ENCODE assay signal across 10 cellular contexts in genomic region chr4:6687947-6688878, GRCh38. TPM values are rescaled to one million over a fixed set of nuclear protein-coding genes. Genes with fewer than 3 reads are reported as not detected.
A peak's percentile ranks its signal among the peaks of the same experiment; 100 is the strongest.
DNase-seq lines count a peak whose midpoint lies in the region; ATAC-seq and TF ChIP-seq lines count a peak whose summit lies in the region.
"Had no signal": no experiment of that assay in that cellular context is flagged by ENCODE, and none has a peak within 500 bp of the region (broad histone marks: within the 10 kb centered on the region; RNA-seq: fewer than 3 reads in every experiment).

No MANE protein-coding gene starts in this region.

- intact Hi-C loops in CD4-positive, alpha-beta T cell (cut with DNase I, micrococcal nuclease), result loop anchor here in 1 of 2 experiments (2.0 kb wide), 1 partner anchor 13 kb away; a partner anchor contains a TSS

- H3K9me3 Mint-ChIP-seq in CD4-positive, alpha-beta T cell, result no peaks in the 10 kb centered on the region
- H3K9me3 Mint-ChIP-seq in activated naive CD8-positive, alpha-beta T cell treated with anti-CD3 and anti-CD28 coated beads for 36 hours, result no peaks in the 10 kb centered on the region
- H3K9me3 Mint-ChIP-seq: naive B cell had no signal

- no peaks in the 10 kb centered on the region for H3K27me3 ChIP-seq in CD4-positive, alpha-beta T cell (ENCODE audit: control insufficient read depth, insufficient read depth, low read length)
- H3K27me3 ChIP-seq in HUES6 (ENCODE audit: control insufficient read depth, insufficient read depth, low read length) (no peaks in the 10 kb centered on the region), mucosa of rectum (ENCODE audit: control insufficient read depth in 2 of 2, insufficient read depth in 2 of 2, low read length in 2 of 2) (no peaks in the 10 kb centered on the region)

- no peaks in the 10 kb centered on the region for H3K27me3 Mint-ChIP-seq in CD4-positive, alpha-beta T cell
- H3K27me3 Mint-ChIP-seq in activated naive CD8-positive, alpha-beta T cell treated with anti-CD3 and anti-CD28 coated beads for 36 hours, result no peaks in the 10 kb centered on the region

- peaks cover 63% of the 10 kb centered on the region for H3K4me1 Mint-ChIP-seq in CD4-positive, alpha-beta T cell (ENCODE audit: low read depth)
- H3K4me1 Mint-ChIP-seq in activated naive CD8-positive, alpha-beta T cell treated with anti-CD3 and anti-CD28 coated beads for 36 hours, result peaks cover 55% of the 10 kb centered on the region

- no peak overlapping the region for H3K4me3 ChIP-seq in HUES6 (ENCODE audit: low read depth, low read length)
- peak overlapping the region in 1 of 2 donors; percentile 37 for H3K4me3 ChIP-seq in mucosa of rectum (ENCODE audit: low read length in 2 of 2)
- H3K4me3 ChIP-seq: SK-N-MC had no signal

- no peaks in the 10 kb centered on the region for H3K9me3 ChIP-seq in CD4-positive, alpha-beta T cell (ENCODE audit: control insufficient read depth, low read length)
- H3K9me3 ChIP-seq in HUES6 (ENCODE audit: control insufficient read depth, insufficient read depth, low read depth, low read length), result peaks cover 12% of the 10 kb centered on the region
- no peaks in the 10 kb centered on the region for H3K9me3 ChIP-seq in mucosa of rectum (ENCODE audit: control insufficient read depth in 2 of 2, low read length in 2 of 2)

- H3K9ac ChIP-seq in HUES6 (ENCODE audit: low read length) (peak overlapping the region; percentile 87), mucosa of rectum (ENCODE audit: low read depth in 1 of 2, low read length in 2 of 2) (peak overlapping the region in 1 of 2 donors; percentile 52)

- H3K36me3 ChIP-seq in HUES6 (ENCODE audit: control insufficient read depth, insufficient read depth, low read length) (no peaks in the 10 kb centered on the region), mucosa of rectum (ENCODE audit: control insufficient read depth in 2 of 2, insufficient read depth in 2 of 2, low read length in 2 of 2) (no peaks in the 10 kb centered on the region)

- peaks cover 3% of the 10 kb centered on the region for H3K36me3 Mint-ChIP-seq in CD4-positive, alpha-beta T cell (ENCODE audit: low read depth)
- H3K36me3 Mint-ChIP-seq in activated naive CD8-positive, alpha-beta T cell treated with anti-CD3 and anti-CD28 coated beads for 36 hours, result peaks cover 2% of the 10 kb centered on the region
- H3K36me3 Mint-ChIP-seq: naive B cell had no signal

- POLR2A ChIA-PET in CD4-positive, alpha-beta T cell (lab: Charles Lee), result interaction anchor here (1.0 to 4.9 kb wide), 8 partner anchors 8 to 47 kb away, joined by 3 to 163 read pairs (median 11); partner anchors contain the start of genes BLOC1S4, MRFAP1 and MRFAP1L1

- H3K4me1 ChIP-seq in HUES6 (ENCODE audit: control insufficient read depth, insufficient read depth, low read length), result peaks cover 35% of the 10 kb centered on the region
- peaks cover 10 to 29% of the 10 kb centered on the region in 2 donors for H3K4me1 ChIP-seq in mucosa of rectum (ENCODE audit: control insufficient read depth in 2 of 2, insufficient read depth in 2 of 2, low read length in 2 of 2)

- DNase-seq in CD4-positive, alpha-beta T cell, result no peak
- no peak for DNase-seq in activated naive CD8-positive, alpha-beta T cell treated with anti-CD3 and anti-CD28 coated beads for 36 hours
- no peak for DNase-seq in NCI-H446 (lab: John Stamatoyannopoulos, UW)
- DNase-seq in pons (ENCODE audit: low spot score), result no peak
- DNase-seq in kidney tubule cell (ENCODE audit: low spot score), result no peak
- DNase-seq: naive B cell had no signal

- peak overlapping the region; percentile 91 for H3K27ac Mint-ChIP-seq in CD4-positive, alpha-beta T cell
- peak overlapping the region; percentile 85 for H3K27ac Mint-ChIP-seq in activated naive CD8-positive, alpha-beta T cell treated with anti-CD3 and anti-CD28 coated beads for 36 hours

- H3K27ac ChIP-seq in CD4-positive, alpha-beta T cell (ENCODE audit: low read depth, low read length), result peak overlapping the region; percentile 34
- peak overlapping the region; percentile 68; the same call in 1 of the 2 replicates for H3K27ac ChIP-seq in HUES6 (ENCODE audit: low read depth, low read length)
- peak overlapping the region; percentile 74 to 83 for H3K27ac ChIP-seq in mucosa of rectum (ENCODE audit: low read depth in 2 of 2, low read length in 2 of 2)
- H3K27ac ChIP-seq: SK-N-MC had no signal

- TF ChIP-seq CTCF in CD4-positive, alpha-beta T cell (IDR thresholded peaks at IDR 0.05), result no peak

- CTCF ChIA-PET in CD4-positive, alpha-beta T cell (lab: Charles Lee), result interaction anchor here (1.2 to 5.2 kb wide), 4 partner anchors 11 to 32 kb away, joined by 3 to 39 read pairs (median 5); a partner anchor contains a TSS

- ATAC-seq in CD4-positive, alpha-beta T cell (ENCODE audit: poor library complexity), result no peak
- ATAC-seq in GM19455 (IDR thresholded peaks at IDR 0.05; ENCODE audit: unreplicated experiment), result no peak

- H3K4me3 Mint-ChIP-seq in CD4-positive, alpha-beta T cell, result peak overlapping the region; percentile 89
- H3K4me3 Mint-ChIP-seq in activated naive CD8-positive, alpha-beta T cell treated with anti-CD3 and anti-CD28 coated beads for 36 hours, result peak overlapping the region; percentile 47

RNA-seq across cellular contexts. Expression of gene S100P, which starts 5.5 kb away (rescaled TPM):
- total RNA-seq in CD4-positive, alpha-beta T cell, result 1 to 10 TPM in 1 of 2 experiments, under 1 TPM in 1; 0.58 to 2.8 TPM
- total RNA-seq in activated naive CD8-positive, alpha-beta T cell treated with anti-CD3 and anti-CD28 coated beads for 36 hours, result 1 to 10 TPM in 1 of 2 experiments, under 1 TPM in 1; 0.37 to 2.5 TPM

RNA-seq across cellular contexts. Expression of gene MRFAP1L1, which starts 21.5 kb away (rescaled TPM):
- 10 to 100 TPM; 26.6 to 27.0 TPM for total RNA-seq in CD4-positive, alpha-beta T cell
- 10 to 100 TPM; 41.4 to 42.5 TPM for total RNA-seq in activated naive CD8-positive, alpha-beta T cell treated with anti-CD3 and anti-CD28 coated beads for 36 hours

RNA-seq across cellular contexts. Expression of gene BLOC1S4, which starts 27.8 kb away (rescaled TPM):
- 10 to 100 TPM; 24.6 to 27.6 TPM for total RNA-seq in CD4-positive, alpha-beta T cell
- total RNA-seq in activated naive CD8-positive, alpha-beta T cell treated with anti-CD3 and anti-CD28 coated beads for 36 hours, result 10 to 100 TPM; 19.4 to 21.0 TPM

RNA-seq across cellular contexts. Expression of gene MRFAP1, which starts 47.7 kb away (rescaled TPM):
- 100 to 1,000 TPM; 172 to 181 TPM for total RNA-seq in CD4-positive, alpha-beta T cell
- total RNA-seq in activated naive CD8-positive, alpha-beta T cell treated with anti-CD3 and anti-CD28 coated beads for 36 hours, result 100 to 1,000 TPM; 107 to 109 TPM
